17 cellular contexts compared by ENCODE assay signal in genomic region chr10:13847201-13847631, GRCh38.
A peak's percentile ranks its signal among the peaks of the same experiment; 100 is the strongest.
DNase-seq lines count a peak whose midpoint lies in the region; ATAC-seq, FAIRE-seq and TF ChIP-seq lines count a peak whose summit lies in the region.
"Had no signal": no experiment of that assay in that cellular context is flagged by ENCODE, and none has a peak within 500 bp of the region (broad histone marks: within the 10 kb centered on the region; RNA-seq: fewer than 3 reads in every experiment).

No MANE protein-coding gene starts in this region.

- H3K4me1 Mint-ChIP-seq in stimulated activated naive CD8-positive, alpha-beta T cell treated with anti-CD3 and anti-CD28 coated beads, Interleukin-15, amount 100 ng/mL, for 72 hours, result peaks cover 27% of the 10 kb centered on the region
- peaks cover 21% of the 10 kb centered on the region for H3K4me1 Mint-ChIP-seq in type B pancreatic cell (ENCODE audit: unreplicated experiment)

- H3K27me3 Mint-ChIP-seq in stimulated activated naive CD8-positive, alpha-beta T cell treated with anti-CD3 and anti-CD28 coated beads, Interleukin-15, amount 100 ng/mL, for 72 hours, result peaks cover 27% of the 10 kb centered on the region
- H3K27me3 Mint-ChIP-seq in type B pancreatic cell, result peaks cover 4% of the 10 kb centered on the region
- H3K27me3 Mint-ChIP-seq: brain had no signal

- DNase-seq in stimulated activated naive CD8-positive, alpha-beta T cell treated with anti-CD3 and anti-CD28 coated beads, Interleukin-15, Interleukin-2, amounts not matched to agents 100 U/mL and 50 U/mL, for 24 hours, result peak; percentile 7
- no peak for DNase-seq in stimulated activated naive CD8-positive, alpha-beta T cell treated with anti-CD3 and anti-CD28 coated beads, Interleukin-15, amount 100 ng/mL, for 72 hours
- DNase-seq in iPS-NIHi7 (ENCODE audit: extremely low spot score) (peak; percentile 76), type B pancreatic cell (ENCODE audit: extremely low spot score, unreplicated experiment) (no peak), GM19239 (ENCODE audit: insufficient read length, low spot score) (no peak), OCI-M2 (lab: John Stamatoyannopoulos, UW; ENCODE audit: unreplicated experiment) (no peak), PC-9 (no peak)
- DNase-seq: activated naive CD4-positive, alpha-beta T cell; foreskin melanocyte; GOT3; midbrain; NCI-H1105; pancreas; stimulated activated naive CD4-positive, alpha-beta T cell had no signal

- H3K27ac Mint-ChIP-seq in stimulated activated naive CD8-positive, alpha-beta T cell treated with anti-CD3 and anti-CD28 coated beads, Interleukin-15, amount 100 ng/mL, for 72 hours, result no peak overlapping the region
- H3K27ac Mint-ChIP-seq in type B pancreatic cell, result no peak overlapping the region

- H3K36me3 Mint-ChIP-seq in type B pancreatic cell, result peaks cover 5% of the 10 kb centered on the region

- no peak overlapping the region for H2AFZ ChIP-seq in PC-9

- CTCF ChIA-PET in PC-9 (lab: Charles Lee), result no interaction called here

- no peak for FAIRE-seq in GM19239 (lab: Jason Lieb, UNC)
- FAIRE-seq: pancreas had no signal

- H3K27ac ChIP-seq in VCaP (peak overlapping the region; percentile 45), PC-9 (no peak overlapping the region)
- H3K27ac ChIP-seq: pancreas, SK-N-MC had no signal

- no peak overlapping the region for H3K4me3 Mint-ChIP-seq in stimulated activated naive CD8-positive, alpha-beta T cell treated with anti-CD3 and anti-CD28 coated beads, Interleukin-15, amount 100 ng/mL, for 72 hours
- H3K4me3 Mint-ChIP-seq in type B pancreatic cell, result no peak overlapping the region
- H3K4me3 Mint-ChIP-seq: brain had no signal

- no TSS peak for BruUV-seq in PC-9 (replicated peaks; lab: Mats Ljungman, UMichigan)

- H3K79me2 ChIP-seq in PC-9 (ENCODE audit: low read depth), result no peaks in the 10 kb centered on the region

- H3K27me3 ChIP-seq in PC-9 (ENCODE audit: insufficient read depth, low read depth), result no peaks in the 10 kb centered on the region
- H3K27me3 ChIP-seq: pancreas had no signal

- H3K4me2 ChIP-seq in PC-9, result no peak overlapping the region

- intact Hi-C loops in PC-9 (cut with micrococcal nuclease; ENCODE audit: unreplicated experiment), result no loop called here

- no peak for ATAC-seq in stimulated activated naive CD8-positive, alpha-beta T cell treated with anti-CD3 and anti-CD28 coated beads, Interleukin-15, Interleukin-2, amounts not matched to agents 100 U/mL and 50 U/mL, for 24 hours
- no peak for ATAC-seq in stimulated activated naive CD8-positive, alpha-beta T cell treated with anti-CD3 and anti-CD28 coated beads, Interleukin-15, amount 100 ng/mL, for 72 hours
- ATAC-seq: pancreas had no signal

- POLR2A ChIA-PET in PC-9 (lab: Charles Lee; ENCODE audit: unreplicated experiment), result no interaction called here

- no peaks in the 10 kb centered on the region for H3K9me3 Mint-ChIP-seq in stimulated activated naive CD8-positive, alpha-beta T cell treated with anti-CD3 and anti-CD28 coated beads, Interleukin-15, amount 100 ng/mL, for 72 hours
- H3K9me3 Mint-ChIP-seq in type B pancreatic cell, result no peaks in the 10 kb centered on the region

- no peaks in the 10 kb centered on the region for H3K36me3 ChIP-seq in PC-9 (ENCODE audit: low read depth)
- H3K36me3 ChIP-seq: pancreas had no signal

- no peaks in the 10 kb centered on the region for H3K9me3 ChIP-seq in PC-9 (ENCODE audit: insufficient read depth, low read depth)
- H3K9me3 ChIP-seq: pancreas had no signal

- H3K9me2 ChIP-seq in PC-9 (ENCODE audit: insufficient read depth), result no peaks in the 10 kb centered on the region

- H4K20me1 ChIP-seq in PC-9 (ENCODE audit: insufficient read depth), result no peaks in the 10 kb centered on the region

- no peak overlapping the region for H3K4me3 ChIP-seq in PC-9
- H3K4me3 ChIP-seq: pancreas, SK-N-MC had no signal

- H3K4me1 ChIP-seq in PC-9 (replicated peaks; ENCODE audit: insufficient read depth), result no peaks in the 10 kb centered on the region
- H3K4me1 ChIP-seq: pancreas had no signal

- no peak; the same call in 1 of the 2 replicates for TF ChIP-seq CTCF in VCaP (conservative IDR thresholded peaks at IDR 0.05)
- TF ChIP-seq CTCF in type B pancreatic cell (conservative IDR thresholded peaks at IDR 0.05), result peak; percentile 29
- no peak for TF ChIP-seq CTCF in PC-9 (conservative IDR thresholded peaks at IDR 0.05)

- H3F3A ChIP-seq in PC-9 (ENCODE audit: insufficient read depth, low read depth), result no peaks in the 10 kb centered on the region

Comparison
In these comparisons a context has a peak if more than half of its experiments do, and no peak if none do; other contexts are left out.
1. DNase-seq: peak in stimulated activated naive CD8-positive, alpha-beta T cell treated with anti-CD3 and anti-CD28 coated beads, Interleukin-15, Interleukin-2, amounts not matched to agents 100 U/mL and 50 U/mL, for 24 hours (single experiment) and iPS-NIHi7 (single experiment); none in stimulated activated naive CD8-positive, alpha-beta T cell treated with anti-CD3 and anti-CD28 coated beads, Interleukin-15, amount 100 ng/mL, for 72 hours (0 of 2), type B pancreatic cell (single experiment), GM19239 (single experiment), OCI-M2 (single experiment) and PC-9 (0 of 2).